In the genomic region with DNA sequence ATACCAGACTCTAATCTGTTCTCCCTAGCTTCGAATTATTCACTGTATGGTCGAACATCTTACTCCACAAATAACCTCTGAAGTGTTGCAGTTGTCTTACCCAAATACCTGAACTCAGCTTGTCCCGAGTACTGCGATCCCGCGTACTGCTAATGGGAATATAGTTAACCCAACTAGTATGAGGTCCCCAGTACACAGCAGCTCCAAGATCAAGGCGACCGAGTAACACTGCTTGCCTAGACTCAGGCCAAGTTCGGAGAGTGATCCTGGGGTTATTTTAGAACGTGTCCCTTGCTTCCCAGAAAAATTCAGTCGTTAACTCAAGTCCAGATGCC, we compare ENCODE assay signal across 8 cellular contexts. TPM values are rescaled to one million over a fixed set of nuclear protein-coding genes. Genes with fewer than 3 reads are reported as not detected.
A peak's percentile ranks its signal among the peaks of the same experiment; 100 is the strongest.
DNase-seq lines count a peak whose midpoint lies in the region; ATAC-seq, FAIRE-seq and TF ChIP-seq lines count a peak whose summit lies in the region.

No MANE protein-coding gene starts in this region.

- H2AFZ ChIP-seq in keratinocyte (ENCODE audit: control insufficient read depth, low read length): peak overlapping the region; percentile 92

- H3K27me3 ChIP-seq in GM06990 (replicated peaks; ENCODE audit: control insufficient read depth, insufficient read depth, low read length) (no peaks in the 10 kb centered on the region), adrenal gland (no peaks in the 10 kb centered on the region), keratinocyte (ENCODE audit: control insufficient read depth, extremely low read depth, insufficient read depth, low read length) (no peaks in the 10 kb centered on the region)

- peak overlapping the region; percentile 92 for H3K4me2 ChIP-seq in keratinocyte (ENCODE audit: control insufficient read depth, extremely low read depth, insufficient read depth, low read depth, low read length)

- intact Hi-C loops in adrenal gland (cut with DNase I): loop anchor here in 1 of 2 donors (5.0 kb wide), 1 partner anchor 82 kb away; a partner anchor contains a TSS

- no peaks in the 10 kb centered on the region for H3K9me1 ChIP-seq in keratinocyte (ENCODE audit: control insufficient read depth, extremely low read depth, insufficient read depth, low read length)

- H4K20me1 ChIP-seq in keratinocyte (ENCODE audit: control insufficient read depth, extremely low read depth, insufficient read depth, low read length): no peaks in the 10 kb centered on the region

- FAIRE-seq in keratinocyte (lab: Jason Lieb, UNC): peak; percentile 13

- dilution Hi-C loops in keratinocyte (cut with MboI; ENCODE audit: extremely low pct_ligation_motif_present, low sequenced_read_pairs): no loop called here

- no peak for TF ChIP-seq CTCF in GM06990 (IDR thresholded peaks at IDR 0.05; ENCODE audit: insufficient read depth, low read length, poor library complexity, severe bottlenecking)
- no peak for TF ChIP-seq CTCF in adrenal gland (IDR thresholded peaks at IDR 0.05)
- no peak for TF ChIP-seq CTCF in keratinocyte (optimal IDR thresholded peaks at IDR 0.05 in 1 of 3, IDR thresholded peaks at IDR 0.05 in 1 of 3, conservative IDR thresholded peaks at IDR 0.05 in 1 of 3; ENCODE audit: extremely low read depth in 1 of 3, insufficient read depth in 2 of 3, low read length in 3 of 3)

- H3K9me3 ChIP-seq in adrenal gland (replicated peaks in 1 of 3) (no peaks in the 10 kb centered on the region), keratinocyte (ENCODE audit: control insufficient read depth, low read depth, low read length) (no peaks in the 10 kb centered on the region)

- H3K36me3 ChIP-seq in GM06990 (ENCODE audit: control insufficient read depth, insufficient read depth, low read length) (no peaks in the 10 kb centered on the region), adrenal gland (replicated peaks in 1 of 2) (no peaks in the 10 kb centered on the region), keratinocyte (ENCODE audit: control insufficient read depth in 2 of 2, extremely low read depth in 1 of 2, insufficient read depth in 2 of 2, low read length in 2 of 2) (no peaks in the 10 kb centered on the region)

- H3K9ac ChIP-seq in keratinocyte (ENCODE audit: control insufficient read depth, extremely low read depth, insufficient read depth, low read length): peak overlapping the region; percentile 93

- H3K4me1 ChIP-seq in adrenal gland (replicated peaks in 1 of 2) (peaks cover 8 to 34% of the 10 kb centered on the region in 2 donors), keratinocyte (ENCODE audit: control insufficient read depth, extremely low read depth, insufficient read depth, low read length) (peaks cover 13% of the 10 kb centered on the region)

- H3K4me3 ChIP-seq in GM06990 (replicated peaks; ENCODE audit: low read depth, low read length) (peak overlapping the region; percentile 83), adrenal gland (peak overlapping the region in 2 of 4 donors; percentile 91 to 93), keratinocyte (ENCODE audit: control insufficient read depth in 2 of 3, extremely low read depth in 1 of 3, insufficient read depth in 2 of 3, low read depth in 1 of 3, low read length in 3 of 3) (peak overlapping the region; percentile 54 to 74 (median 71))

- ATAC-seq in HG03064 (IDR thresholded peaks at IDR 0.05; ENCODE audit: low read depth, unreplicated experiment): peak; percentile 0

- peak overlapping the region; percentile 85 to 99 (median 96) for H3K27ac ChIP-seq in adrenal gland
- peak overlapping the region; percentile 85 for H3K27ac ChIP-seq in keratinocyte (ENCODE audit: control insufficient read depth, insufficient read depth, low read length)
- H3K27ac ChIP-seq in substantia nigra (ENCODE audit: low read depth, low read length, poor library complexity, severe bottlenecking): peak overlapping the region; percentile 95

- 26 to 51% (median 33%) methylated on average over 6 to 11 of the region's 11 CpGs for WGBS in adrenal gland, 4 donors

- H3K79me2 ChIP-seq in keratinocyte (ENCODE audit: control insufficient read depth, insufficient read depth, low read length): peaks cover 44% of the 10 kb centered on the region

- DNase-seq in GM06990 (ENCODE audit: extremely low read depth, insufficient read length) (no peak), adrenal gland (no peak), keratinocyte (ENCODE audit: low read depth, low spot score) (no peak), substantia nigra (lab: John Stamatoyannopoulos, UW) (peak in 6 of 49 donors; percentile 25 to 65 (median 52)), glomerular visceral epithelial cell (ENCODE audit: extremely low spot score) (no peak), dermis blood vessel endothelial cell (no peak), NCI-H2107 treated with DMSO at 0.1 percent for 48 hours (lab: John Stamatoyannopoulos, UW; ENCODE audit: unreplicated experiment) (no peak)

- no peak for TF ChIP-seq POLR2A in adrenal gland (IDR thresholded peaks at IDR 0.05)

RNA-seq across cellular contexts. Expression of a gene that starts 0.4 kb away (rescaled TPM):
- total RNA-seq in adrenal gland: 10 to 100 TPM; 32.4 to 79.2 (median 59.5) TPM
- polyA plus RNA-seq in adrenal gland: 10 to 100 TPM; 16.8 to 26.3 (median 25.0) TPM
- polyA plus RNA-seq in keratinocyte: 12.0 to 20.3 TPM (median 14.0 TPM) in 3 replicates
- polyA plus RNA-seq in keratinocyte (2011; ENCODE audit: low read depth): 17.3 TPM
- 4.1 and 9.8 TPM in 2 replicates for polyA plus RNA-seq in keratinocyte (2011; cell fraction: cytosol; rRNA removed)
- polyA plus RNA-seq in keratinocyte (2011; cell fraction: nucleus; rRNA removed): 31.3 and 45.7 TPM in 2 replicates
- 15.0 and 16.5 TPM in 2 replicates for polyA plus RNA-seq in keratinocyte (2012; ENCODE audit: low replicate concordance)
- polyA minus RNA-seq in keratinocyte: 11.3 to 58.0 TPM (median 37.4 TPM) in 3 replicates
- 15.3 TPM for polyA minus RNA-seq in keratinocyte (2011; cell fraction: cytosol; rRNA and poly(A)+ RNA removed)
- polyA minus RNA-seq in keratinocyte (2011; cell fraction: nucleus; rRNA and poly(A)+ RNA removed): 113 and 121 TPM in 2 replicates
- total RNA-seq in dermis blood vessel endothelial cell: 37.1 and 41.8 TPM in 2 replicates
